In genomic region chr18:78778651-78779050, GRCh38 we compare ENCODE assay signal across 26 cellular contexts.
"Had no signal": no experiment of that assay in that cellular context is flagged by ENCODE, and none has a peak within 500 bp of the region (broad histone marks: within the 10 kb centered on the region; RNA-seq: fewer than 3 reads in every experiment).

No MANE protein-coding gene starts in this region.

- DNase-seq: activated CD4-positive, alpha-beta memory T cell treated with anti-CD3 and anti-CD28 coated beads for 36 hours; activated CD4-positive, alpha-beta T cell treated with anti-CD3 and anti-CD28 coated beads for 36 hours; activated CD4-positive, alpha-beta T cell treated with anti-CD3 and anti-CD28 coated beads, Interleukin-2, amount 10 ng/mL, durations not matched to agents 24 days and 14 days; activated CD4-positive, CD25-positive, alpha-beta regulatory T cell; activated CD4-positive, CD25-positive, alpha-beta regulatory T cell treated with anti-CD3 and anti-CD28 coated beads, Interleukin-2, amount 50 U/mL, for 72 hours; activated CD8-positive, alpha-beta memory T cell treated with anti-CD3 and anti-CD28 coated beads, Interleukin-2, amount 10 ng/mL, durations not matched to agents 7 days and 5 days; activated CD8-positive, alpha-beta memory T cell treated with anti-CD3 and anti-CD28 coated beads, Interleukin-2, amount 50 U/mL, for 4 hours; activated CD8-positive, alpha-beta T cell treated with anti-CD3 and anti-CD28 coated beads, Interleukin-2, amount 10 ng/mL, durations not matched to agents 7 days and 5 days; activated effector memory CD4-positive, alpha-beta T cell treated with anti-CD3 and anti-CD28 coated beads, Interleukin-2, amount 50 U/mL, for 16 hours; activated naive CD4-positive, alpha-beta T cell treated with anti-CD3 and anti-CD28 coated beads for 36 hours; activated naive CD8-positive, alpha-beta T cell treated with anti-CD3 and anti-CD28 coated beads, Interleukin-2, amount 10 ng/mL, durations not matched to agents 7 days and 5 days; activated T-cell treated with anti-CD3 and anti-CD28 coated beads, Interleukin-2, amount 50 U/mL, for 1 hour; activated T-cell treated with anti-CD3 and anti-CD28 coated beads, Interleukin-2, amount 50 U/mL, for 48 hours; effector memory CD4-positive, alpha-beta T cell; endodermal cell; foreskin fibroblast; gastrocnemius medialis; glutamatergic neuron; T-helper 2 cell had no signal

- H3K27ac ChIP-seq: ascending aorta, breast epithelium, cardiac muscle cell, coronary artery, dorsolateral prefrontal cortex, gastrocnemius medialis had no signal

- H3K9me3 ChIP-seq: ascending aorta, breast epithelium, gastrocnemius medialis had no signal

- H3K36me3 ChIP-seq: ascending aorta, breast epithelium, cardiac muscle cell, gastrocnemius medialis had no signal

- H3K4me1 ChIP-seq: ascending aorta, breast epithelium, gastrocnemius medialis had no signal

- H3K27me3 ChIP-seq: ascending aorta, cardiac muscle cell, dorsolateral prefrontal cortex, gastrocnemius medialis had no signal

- ATAC-seq: activated CD4-positive, alpha-beta T cell treated with anti-CD3 and anti-CD28 coated beads for 36 hours; activated CD8-positive, alpha-beta memory T cell treated with anti-CD3 and anti-CD28 coated beads, Interleukin-2, amount 10 ng/mL, durations not matched to agents 7 days and 5 days; activated CD8-positive, alpha-beta T cell treated with anti-CD3 and anti-CD28 coated beads, Interleukin-2, amount 10 ng/mL, durations not matched to agents 7 days and 5 days; activated naive CD4-positive, alpha-beta T cell treated with anti-CD3 and anti-CD28 coated beads, Interleukin-2, amount 50 U/mL, for 72 hours; esophagus mucosa; gastrocnemius medialis had no signal

- H3K4me3 ChIP-seq: ascending aorta, breast epithelium, cardiac muscle cell, coronary artery, dorsolateral prefrontal cortex, gastrocnemius medialis had no signal
